In genomic region chr15:77900331-77900963, GRCh38 we compare ENCODE assay signal across 8 cellular contexts.
DNase-seq lines count a peak whose midpoint lies in the region; ATAC-seq, FAIRE-seq and TF ChIP-seq lines count a peak whose summit lies in the region.
"Not testable (repeated sequence)": the region's sequence is repeated elsewhere in the genome, so short reads cannot be mapped to it uniquely, and the experiment has no call there.

No MANE protein-coding gene starts in this region.

- not testable (repeated sequence) for H3K9me3 Mint-ChIP-seq in stimulated activated naive CD8-positive, alpha-beta T cell treated with anti-CD3 and anti-CD28 coated beads, Interleukin-15, amount 100 ng/mL, for 72 hours

- not testable (repeated sequence) for H3K27me3 ChIP-seq in mammary epithelial cell (ENCODE audit: insufficient read depth, low read length); psoas muscle (ENCODE audit: insufficient read depth in 3 of 3, low read length in 2 of 3)

- not testable (repeated sequence) for BruUV-seq in mammary epithelial cell (replicated peaks; lab: Mats Ljungman, UMichigan)

- H3K4me1 ChIP-seq in mammary epithelial cell (ENCODE audit: insufficient read depth, low read length); psoas muscle: not testable (repeated sequence)

- in situ Hi-C loops in mammary epithelial cell (cut with MboI; ENCODE audit: low sequenced_read_pairs in 2 of 2), result not testable (repeated sequence)

- H3K9ac ChIP-seq in mammary epithelial cell (ENCODE audit: insufficient read depth, low read length), result not testable (repeated sequence)

- H2AFZ ChIP-seq in mammary epithelial cell (ENCODE audit: low read depth, low read length), result not testable (repeated sequence)

- H4K20me1 ChIP-seq in mammary epithelial cell (ENCODE audit: insufficient read depth, low read length), result not testable (repeated sequence)

- H3K36me3 ChIP-seq in mammary epithelial cell (ENCODE audit: insufficient read depth, low read length); psoas muscle (ENCODE audit: insufficient read depth in 1 of 2, low read depth in 1 of 2): not testable (repeated sequence)

- TF ChIP-seq CTCF in D721Med (IDR thresholded peaks at IDR 0.05; ENCODE audit: insufficient read depth, missing control alignments) (peak; percentile 34), HFF-Myc (IDR thresholded peaks at IDR 0.05; ENCODE audit: low read depth, low read length, missing control alignments) (peak; percentile 46), mammary epithelial cell (conservative IDR thresholded peaks at IDR 0.05 in 1 of 2, IDR thresholded peaks at IDR 0.05 in 1 of 2; ENCODE audit: extremely low read depth in 1 of 2, insufficient read depth in 1 of 2, low read depth in 1 of 2, low read length in 2 of 2) (peak; percentile 30 to 52), psoas muscle (IDR thresholded peaks at IDR 0.05) (peak; percentile 33)

- FAIRE-seq in D721Med (lab: Jason Lieb, UNC), result not testable (repeated sequence)

- H3K27ac Mint-ChIP-seq in stimulated activated naive CD8-positive, alpha-beta T cell treated with anti-CD3 and anti-CD28 coated beads, Interleukin-15, amount 100 ng/mL, for 72 hours, result not testable (repeated sequence)

- not testable (repeated sequence) for H3K4me3 Mint-ChIP-seq in stimulated activated naive CD8-positive, alpha-beta T cell treated with anti-CD3 and anti-CD28 coated beads, Interleukin-15, amount 100 ng/mL, for 72 hours

- dilution Hi-C loops in mammary epithelial cell (cut with HindIII; ENCODE audit: low sequenced_read_pairs), result not testable (repeated sequence)

- ATAC-seq in psoas muscle, result peak; percentile 63 to 83 (median 74)
- ATAC-seq in stimulated activated naive CD8-positive, alpha-beta T cell treated with anti-CD3 and anti-CD28 coated beads, Interleukin-15, amount 100 ng/mL, for 72 hours, result peak; percentile 69

- H3K4me3 ChIP-seq in HFF-Myc (replicated peaks; ENCODE audit: low read depth, low read length); mammary epithelial cell (replicated peaks in 1 of 3; ENCODE audit: insufficient read depth in 1 of 3, low read depth in 2 of 3, low read length in 3 of 3); psoas muscle: not testable (repeated sequence)

- not testable (repeated sequence) for H3K9me3 ChIP-seq in mammary epithelial cell (replicated peaks; ENCODE audit: insufficient read depth, low read length); psoas muscle

- CTCF ChIA-PET in mammary epithelial cell (lab: Charles Lee; ENCODE audit: low non-redundant PET), result interaction anchor here (0.6 kb wide), 1 partner anchor 342 kb away, joined by 8 read pairs; no protein-coding TSS in a partner anchor

- not testable (repeated sequence) for H3K27ac ChIP-seq in mammary epithelial cell (ENCODE audit: insufficient read depth, low read depth, low read length); psoas muscle

- not testable (repeated sequence) for H3K4me2 ChIP-seq in mammary epithelial cell (ENCODE audit: insufficient read depth, low read depth, low read length)

- DNase-seq in D721Med (ENCODE audit: insufficient read length, low spot score); HFF-Myc (ENCODE audit: extremely low read depth, low read depth); mammary epithelial cell; psoas muscle: not testable (repeated sequence)
- DNase-seq in RPMI8226 (peak; percentile 67), hepatic stellate cell (ENCODE audit: low spot score) (peak; percentile 57)
- DNase-seq in activated CD8-positive, alpha-beta memory T cell treated with anti-CD3 and anti-CD28 coated beads, Interleukin-2, amount 50 U/mL, for 48 hours, result peak; percentile 87
- DNase-seq in stimulated activated naive CD8-positive, alpha-beta T cell treated with anti-CD3 and anti-CD28 coated beads, Interleukin-15, amount 100 ng/mL, for 72 hours, result peak; percentile 43 to 47

- WGBS in mammary epithelial cell (ENCODE audit: low coverage, missing lambda C conversion rate), result 78% methylated on average over 17 of the region's 24 CpGs
- WGBS in psoas muscle, 3 donors, result 53 to 56% (median 55%) methylated on average over 23 to 24 of the region's 24 CpGs

- not testable (repeated sequence) for H3K4me1 Mint-ChIP-seq in stimulated activated naive CD8-positive, alpha-beta T cell treated with anti-CD3 and anti-CD28 coated beads, Interleukin-15, amount 100 ng/mL, for 72 hours

- H3K79me2 ChIP-seq in mammary epithelial cell (ENCODE audit: insufficient read depth, low read length), result not testable (repeated sequence)

- intact Hi-C loops in mammary epithelial cell (cut with micrococcal nuclease), result loop anchor here (5.0 kb wide), 1 partner anchor 212 kb away; no protein-coding TSS in a partner anchor
- intact Hi-C loops in psoas muscle (cut with DNase I), result not testable (repeated sequence)

- H3K27me3 Mint-ChIP-seq in stimulated activated naive CD8-positive, alpha-beta T cell treated with anti-CD3 and anti-CD28 coated beads, Interleukin-15, amount 100 ng/mL, for 72 hours, result not testable (repeated sequence)
